8 cellular contexts compared by ENCODE assay signal in genomic region chr1:149917590-149918144, GRCh38. TPM values are rescaled to one million over a fixed set of nuclear protein-coding genes. Genes with fewer than 3 reads are reported as not detected.
DNase-seq lines count a peak whose midpoint lies in the region; ATAC-seq and TF ChIP-seq lines count a peak whose summit lies in the region.

SV2A (minus strand) TSS chr1:149917844; CDS start chr1:149913840, 4,004 bp downstream.

- peaks cover 2% of the 10 kb centered on the region for H3K36me3 ChIP-seq in effector memory CD4-positive, alpha-beta T cell (ENCODE audit: control insufficient read depth, insufficient read depth, low read length)

- H3K27ac ChIP-seq in effector memory CD4-positive, alpha-beta T cell (ENCODE audit: insufficient read depth, low read length, poor library complexity, severe bottlenecking), result peak within 1 kb of the TSS; percentile 44

- ATAC-seq in stimulated activated naive B cell treated with anti-CD40 and anti-IgM and Interleukin-4, amounts not matched to agents 10 μg/mL and 1 μg/mL and 100 μg/mL, for 72 hours (replicated peaks), result peak; percentile 15 to 27
- ATAC-seq in HG03097 (IDR thresholded peaks at IDR 0.05; ENCODE audit: low FRiP score, unreplicated experiment), result no peak

- H3K4me1 Mint-ChIP-seq in mesothelial cell of epicardium, result peaks cover 27% of the 10 kb centered on the region
- peaks cover 21 to 27% of the 10 kb centered on the region in 2 donors for H3K4me1 Mint-ChIP-seq in stimulated activated naive B cell treated with anti-CD40 and anti-IgM and Interleukin-4, amounts not matched to agents 10 μg/mL and 1 μg/mL and 100 μg/mL, for 72 hours

- no peaks in the 10 kb centered on the region for H3K9me3 ChIP-seq in effector memory CD4-positive, alpha-beta T cell (ENCODE audit: control insufficient read depth, low read length)

- peak within 1 kb of the TSS; percentile 79 for H3K4me3 ChIP-seq in effector memory CD4-positive, alpha-beta T cell (ENCODE audit: insufficient read depth, low read depth, low read length, poor library complexity, severe bottlenecking)

- DNase-seq in EL, result peak; percentile 72
- peak; percentile 87 to 88 for DNase-seq in NCI-H2081 (lab: John Stamatoyannopoulos, UW)
- peak; percentile 35 for DNase-seq in activated CD4-positive, alpha-beta T cell treated with anti-CD3 and anti-CD28 coated beads, Interleukin-2, amount 50 U/mL, for 1 hour
- peak; percentile 23 to 43 (median 39) for DNase-seq in effector memory CD4-positive, alpha-beta T cell
- peak; percentile 45 to 53 for DNase-seq in mesothelial cell of epicardium (ENCODE audit: low spot score in 2 of 2, unreplicated experiment in 2 of 2)
- DNase-seq in stimulated activated naive B cell treated with anti-CD40 and anti-IgM and Interleukin-4, amounts not matched to agents 10 μg/mL and 1 μg/mL and 100 μg/mL, for 72 hours, result no peak
- no peak for DNase-seq in NCI-H1048 (lab: John Stamatoyannopoulos, UW)

- peak within 1 kb of the TSS; percentile 71 for H3K27ac Mint-ChIP-seq in mesothelial cell of epicardium
- peak within 1 kb of the TSS; percentile 67 for H3K27ac Mint-ChIP-seq in stimulated activated naive B cell treated with anti-CD40 and anti-IgM and Interleukin-4, amounts not matched to agents 10 μg/mL and 1 μg/mL and 100 μg/mL, for 72 hours

- H3K4me3 Mint-ChIP-seq in mesothelial cell of epicardium, result peak within 1 kb of the TSS; percentile 85
- H3K4me3 Mint-ChIP-seq in stimulated activated naive B cell treated with anti-CD40 and anti-IgM and Interleukin-4, amounts not matched to agents 10 μg/mL and 1 μg/mL and 100 μg/mL, for 72 hours, result peak within 1 kb of the TSS; percentile 75 to 76

- H3K9me3 Mint-ChIP-seq in mesothelial cell of epicardium, result no peaks in the 10 kb centered on the region
- H3K9me3 Mint-ChIP-seq in stimulated activated naive B cell treated with anti-CD40 and anti-IgM and Interleukin-4, amounts not matched to agents 10 μg/mL and 1 μg/mL and 100 μg/mL, for 72 hours, result no peaks in the 10 kb centered on the region

- no peaks in the 10 kb centered on the region for H3K27me3 ChIP-seq in effector memory CD4-positive, alpha-beta T cell (replicated peaks; ENCODE audit: control insufficient read depth, insufficient read depth, low read length, poor library complexity, severe bottlenecking)

- no peaks in the 10 kb centered on the region for H3K27me3 Mint-ChIP-seq in mesothelial cell of epicardium (ENCODE audit: low read depth)
- H3K27me3 Mint-ChIP-seq in stimulated activated naive B cell treated with anti-CD40 and anti-IgM and Interleukin-4, amounts not matched to agents 10 μg/mL and 1 μg/mL and 100 μg/mL, for 72 hours, result peaks cover 27 to 31% of the 10 kb centered on the region in 2 donors

- H3K4me1 ChIP-seq in effector memory CD4-positive, alpha-beta T cell (ENCODE audit: control insufficient read depth, insufficient read depth, low read length, poor library complexity, severe bottlenecking), result peaks cover 18% of the 10 kb centered on the region

- peaks cover 14% of the 10 kb centered on the region for H3K36me3 Mint-ChIP-seq in mesothelial cell of epicardium
- H3K36me3 Mint-ChIP-seq in stimulated activated naive B cell treated with anti-CD40 and anti-IgM and Interleukin-4, amounts not matched to agents 10 μg/mL and 1 μg/mL and 100 μg/mL, for 72 hours, result peaks cover 11 to 17% of the 10 kb centered on the region in 2 donors

- no peak for TF ChIP-seq CTCF in mesothelial cell of epicardium (IDR thresholded peaks at IDR 0.05; ENCODE audit: unreplicated experiment)

RNA-seq across cellular contexts. Expression of gene SV2A, which starts in this region (rescaled TPM):
- 19.1 to 20.3 TPM (median 19.6 TPM) in 3 replicates for total RNA-seq in mesothelial cell of epicardium

Comparison
In these comparisons a context has a peak if more than half of its experiments do, and no peak if none do; other contexts are left out.
1. DNase-seq: peak in EL (single experiment), NCI-H2081 (2 of 2), activated CD4-positive, alpha-beta T cell treated with anti-CD3 and anti-CD28 coated beads, Interleukin-2, amount 50 U/mL, for 1 hour (single experiment), effector memory CD4-positive, alpha-beta T cell (3 of 3) and mesothelial cell of epicardium (2 of 2); none in stimulated activated naive B cell treated with anti-CD40 and anti-IgM and Interleukin-4, amounts not matched to agents 10 μg/mL and 1 μg/mL and 100 μg/mL, for 72 hours (single experiment) and NCI-H1048 (single experiment).